Comparison of ENCODE assay signal across 13 cellular contexts in genomic region chr15:90756916-90757315, GRCh38.
"Had no signal": no experiment of that assay in that cellular context is flagged by ENCODE, and none has a peak within 500 bp of the region (broad histone marks: within the 10 kb centered on the region; RNA-seq: fewer than 3 reads in every experiment).

No MANE protein-coding gene starts in this region.

- DNase-seq: activated B cell treated with CpG ODN at 0.5 μM for 24 hours; activated naive CD8-positive, alpha-beta T cell treated with anti-CD3 and anti-CD28 coated beads, Interleukin-2, amount 10 ng/mL, durations not matched to agents 7 days and 5 days; activated T-cell treated with anti-CD3 and anti-CD28 coated beads, Interleukin-2, amount 50 U/mL, for 1 hour; aorta; effector CD4-positive, alpha-beta T cell; left lung; posterior cingulate gyrus; right cardiac atrium; SIG-M5; stimulated activated naive B cell treated with anti-CD40 and anti-IgM and Interleukin-4, amounts not matched to agents 10 μg/mL and 1 μg/mL and 100 μg/mL, for 72 hours had no signal

- H3K27ac ChIP-seq: epithelial cell of prostate, gastroesophageal sphincter, suprapubic skin had no signal

- H3K27me3 Mint-ChIP-seq: activated B cell treated with CpG ODN at 0.5 μM for 24 hours; activated naive CD8-positive, alpha-beta T cell treated with anti-CD3 and anti-CD28 coated beads, Interleukin-2, amount 10 ng/mL, durations not matched to agents 7 days and 5 days; stimulated activated naive B cell treated with anti-CD40 and anti-IgM and Interleukin-4, amounts not matched to agents 10 μg/mL and 1 μg/mL and 100 μg/mL, for 72 hours had no signal

- H3K27ac Mint-ChIP-seq: activated B cell treated with CpG ODN at 0.5 μM for 24 hours; stimulated activated naive B cell treated with anti-CD40 and anti-IgM and Interleukin-4, amounts not matched to agents 10 μg/mL and 1 μg/mL and 100 μg/mL, for 72 hours had no signal

- H3K4me3 Mint-ChIP-seq: activated B cell treated with CpG ODN at 0.5 μM for 24 hours; activated naive CD8-positive, alpha-beta T cell treated with anti-CD3 and anti-CD28 coated beads, Interleukin-2, amount 10 ng/mL, durations not matched to agents 7 days and 5 days; stimulated activated naive B cell treated with anti-CD40 and anti-IgM and Interleukin-4, amounts not matched to agents 10 μg/mL and 1 μg/mL and 100 μg/mL, for 72 hours had no signal

- H3K9me3 Mint-ChIP-seq: activated B cell treated with CpG ODN at 0.5 μM for 24 hours; activated naive CD8-positive, alpha-beta T cell treated with anti-CD3 and anti-CD28 coated beads, Interleukin-2, amount 10 ng/mL, durations not matched to agents 7 days and 5 days; stimulated activated naive B cell treated with anti-CD40 and anti-IgM and Interleukin-4, amounts not matched to agents 10 μg/mL and 1 μg/mL and 100 μg/mL, for 72 hours had no signal

- H3K4me1 Mint-ChIP-seq: activated B cell treated with CpG ODN at 0.5 μM for 24 hours; stimulated activated naive B cell treated with anti-CD40 and anti-IgM and Interleukin-4, amounts not matched to agents 10 μg/mL and 1 μg/mL and 100 μg/mL, for 72 hours had no signal
